10 cellular contexts compared by ENCODE assay signal in genomic region chr1:193120604-193121166, GRCh38. TPM values are rescaled to one million over a fixed set of nuclear protein-coding genes. Genes with fewer than 3 reads are reported as not detected.
A peak's percentile ranks its signal among the peaks of the same experiment; 100 is the strongest.
DNase-seq lines count a peak whose midpoint lies in the region; ATAC-seq, FAIRE-seq and TF ChIP-seq lines count a peak whose summit lies in the region.
"Had no signal": no experiment of that assay in that cellular context is flagged by ENCODE, and none has a peak within 500 bp of the region (broad histone marks: within the 10 kb centered on the region; RNA-seq: fewer than 3 reads in every experiment).

No MANE protein-coding gene starts in this region.

- peak overlapping the region; percentile 100 for H3K4me3 Mint-ChIP-seq in astrocyte (ENCODE audit: unreplicated experiment)
- peak overlapping the region; percentile 88 to 99 (median 95) for H3K4me3 Mint-ChIP-seq in naive thymus-derived CD4-positive, alpha-beta T cell

- TF ChIP-seq CTCF in A673 (conservative IDR thresholded peaks at IDR 0.05; ENCODE audit: low read depth, low read length) (no peak), astrocyte (IDR thresholded peaks at IDR 0.05; ENCODE audit: insufficient read depth, low read depth, low read length) (no peak)

- H3K27me3 ChIP-seq in A673 (replicated peaks; ENCODE audit: insufficient read depth, low read depth, low read length, poor library complexity) (no peaks in the 10 kb centered on the region), H7 (ENCODE audit: control insufficient read depth, insufficient read depth, low read length) (peaks cover 1% of the 10 kb centered on the region; the same call in 1 of the 2 replicates), astrocyte (ENCODE audit: insufficient read depth, low read length) (no peaks in the 10 kb centered on the region)
- H3K27me3 ChIP-seq in naive thymus-derived CD4-positive, alpha-beta T cell (ENCODE audit: control insufficient read depth in 2 of 2, insufficient read depth in 2 of 2, low read length in 2 of 2), result no peaks in the 10 kb centered on the region

- H3K4me3 ChIP-seq in A673 (ENCODE audit: low read depth, low read length, poor library complexity, severe bottlenecking), result peak overlapping the region; percentile 86
- peak overlapping the region; percentile 85; the same call in 1 of the 2 replicates for H3K4me3 ChIP-seq in H7 (ENCODE audit: insufficient read depth, low read depth, low read length)
- H3K4me3 ChIP-seq in astrocyte (ENCODE audit: insufficient read depth, low read depth, low read length), result peak overlapping the region; percentile 99
- H3K4me3 ChIP-seq in naive thymus-derived CD4-positive, alpha-beta T cell (ENCODE audit: low read length), result peak overlapping the region; percentile 85

- H3K27me3 Mint-ChIP-seq in astrocyte (ENCODE audit: low read depth, unreplicated experiment), result no peaks in the 10 kb centered on the region
- peaks cover 0 to 16% (median 0%) of the 10 kb centered on the region in 5 donors for H3K27me3 Mint-ChIP-seq in naive thymus-derived CD4-positive, alpha-beta T cell

- H3K9me3 ChIP-seq in A673 (ENCODE audit: low read depth, low read length, poor library complexity, severe bottlenecking), result no peaks in the 10 kb centered on the region
- H3K9me3 ChIP-seq in astrocyte (ENCODE audit: insufficient read depth, low read depth, low read length), result no peaks in the 10 kb centered on the region
- no peaks in the 10 kb centered on the region for H3K9me3 ChIP-seq in naive thymus-derived CD4-positive, alpha-beta T cell (ENCODE audit: control insufficient read depth in 2 of 3, low read length in 3 of 3)

- no peak for DNase-seq in A673 (ENCODE audit: low spot score)
- no peak for DNase-seq in H7
- DNase-seq in astrocyte (ENCODE audit: low read depth), result no peak
- peak in 3 of 9 donors; percentile 3 to 7 (median 4) for DNase-seq in naive thymus-derived CD4-positive, alpha-beta T cell
- no peak for DNase-seq in COLO668 (lab: John Stamatoyannopoulos, UW; ENCODE audit: unreplicated experiment)
- no peak for DNase-seq in stimulated activated naive CD4-positive, alpha-beta T cell treated with Interleukin-2 at 50 U/mL for 16 hours (lab: John Stamatoyannopoulos, UW)
- no peak for DNase-seq in activated CD4-positive, CD25-positive, alpha-beta regulatory T cell (lab: John Stamatoyannopoulos, UW)
- DNase-seq: DMS 273 treated with DMSO at 0.1 percent for 48 hours, hypothalamus had no signal

- CTCF ChIA-PET in A673 (lab: Charles Lee), result no interaction called here
- CTCF ChIA-PET in naive thymus-derived CD4-positive, alpha-beta T cell (lab: Charles Lee), result interaction anchor here (2.0 to 4.0 kb wide), 2 partner anchors 63 to 312 kb away, joined by 4 to 18 read pairs; partner anchors contain the start of genes RGS2 and UCHL5

- peak overlapping the region; percentile 93 for H3K4me2 ChIP-seq in astrocyte (ENCODE audit: low read length)

- intact Hi-C loops in A673 (cut with micrococcal nuclease; ENCODE audit: unreplicated experiment), result loop anchor here (1.0 to 5.0 kb wide), 3 partner anchors 15 to 313 kb away; partner anchors contain the start of genes GLRX2, RGS2, RO60 and UCHL5
- intact Hi-C loops in naive thymus-derived CD4-positive, alpha-beta T cell (cut with micrococcal nuclease), result loop anchor here (1.0 to 10.0 kb wide), 8 partner anchors 33 to 648 kb away; partner anchors contain the start of genes RGS1 (in 1 of the 2) and RGS2 (in 1 of the 2)

- peaks cover 9% of the 10 kb centered on the region for H3K4me1 Mint-ChIP-seq in astrocyte (ENCODE audit: low read depth, unreplicated experiment)
- peaks cover 33 to 58% (median 42%) of the 10 kb centered on the region in 7 donors for H3K4me1 Mint-ChIP-seq in naive thymus-derived CD4-positive, alpha-beta T cell

- POLR2A ChIA-PET in A673 (lab: Charles Lee; ENCODE audit: low non-redundant PET), result no interaction called here
- POLR2A ChIA-PET in naive thymus-derived CD4-positive, alpha-beta T cell (lab: Charles Lee), result interaction anchor here (2.8 kb wide), 1 partner anchor 16 kb away, joined by 18 read pairs; the partner anchor contains the start of gene GLRX2

- FAIRE-seq in astrocyte (lab: Jason Lieb, UNC), result no peak

- no peaks in the 10 kb centered on the region for H3K9me3 Mint-ChIP-seq in astrocyte (ENCODE audit: unreplicated experiment)
- no peaks in the 10 kb centered on the region for H3K9me3 Mint-ChIP-seq in naive thymus-derived CD4-positive, alpha-beta T cell

- peaks cover 9% of the 10 kb centered on the region for H3K4me1 ChIP-seq in A673 (ENCODE audit: insufficient read depth, low read length, poor library complexity, severe bottlenecking)
- H3K4me1 ChIP-seq in astrocyte (ENCODE audit: insufficient read depth, low read length), result peaks cover 18% of the 10 kb centered on the region
- H3K4me1 ChIP-seq in naive thymus-derived CD4-positive, alpha-beta T cell (ENCODE audit: control insufficient read depth in 2 of 2, insufficient read depth in 2 of 2, low read length in 2 of 2), result peaks cover 21 to 23% of the 10 kb centered on the region in 2 donors

- peak overlapping the region; percentile 85 for H2AFZ ChIP-seq in astrocyte (ENCODE audit: low read depth, low read length)

- peaks cover 2% of the 10 kb centered on the region for H3K36me3 Mint-ChIP-seq in astrocyte (ENCODE audit: low read depth, unreplicated experiment)
- H3K36me3 Mint-ChIP-seq in naive thymus-derived CD4-positive, alpha-beta T cell, result peaks cover 0 to 13% (median 3%) of the 10 kb centered on the region in 5 donors

- H3K36me3 ChIP-seq in A673 (ENCODE audit: insufficient read depth, low read length, poor library complexity, severe bottlenecking), result peaks cover 10% of the 10 kb centered on the region
- H3K36me3 ChIP-seq in H7 (replicated peaks; ENCODE audit: control insufficient read depth, insufficient read depth, low read length), result no peaks in the 10 kb centered on the region
- peaks cover 2% of the 10 kb centered on the region for H3K36me3 ChIP-seq in astrocyte (ENCODE audit: insufficient read depth, low read length)
- peaks cover 0 to 7% (median 0%) of the 10 kb centered on the region in 3 experiments for H3K36me3 ChIP-seq in naive thymus-derived CD4-positive, alpha-beta T cell (ENCODE audit: control insufficient read depth in 2 of 3, insufficient read depth in 3 of 3, low read length in 3 of 3)

- no TSS peak for BruUV-seq in A673 (replicated peaks; lab: Mats Ljungman, UMichigan)

- H3K27ac ChIP-seq in A673 (ENCODE audit: low read depth, low read length, poor library complexity, severe bottlenecking), result no peak overlapping the region
- H3K27ac ChIP-seq in astrocyte (ENCODE audit: low read depth, low read length), result no peak overlapping the region
- peak overlapping the region; percentile 91 for H3K27ac ChIP-seq in naive thymus-derived CD4-positive, alpha-beta T cell (ENCODE audit: low read depth, low read length)

- H3K27ac Mint-ChIP-seq in astrocyte (ENCODE audit: unreplicated experiment), result no peak overlapping the region
- peak overlapping the region; percentile 92 to 98 (median 96) for H3K27ac Mint-ChIP-seq in naive thymus-derived CD4-positive, alpha-beta T cell

- H3K79me2 ChIP-seq in astrocyte (ENCODE audit: insufficient read depth, low read length), result peaks cover 37% of the 10 kb centered on the region

- H4K20me1 ChIP-seq in astrocyte (ENCODE audit: insufficient read depth, low read length), result peaks cover 33% of the 10 kb centered on the region

- H3K9ac ChIP-seq in astrocyte (ENCODE audit: low read length), result peak overlapping the region; percentile 99

- no peak for ATAC-seq in naive thymus-derived CD4-positive, alpha-beta T cell
- ATAC-seq in GM18519 (IDR thresholded peaks at IDR 0.05; ENCODE audit: low FRiP score, unreplicated experiment), result no peak

RNA-seq across cellular contexts. Expression of gene CDC73, which starts 1.1 kb away (rescaled TPM):
- total RNA-seq in A673 (2021) (61.5 and 71.0 TPM in 2 replicates), astrocyte (72.9 and 77.7 TPM in 2 replicates)
- 19.5 and 20.4 TPM in 2 replicates for total RNA-seq in H7 (2014; rRNA removed; shearing (Covaris generic))
- total RNA-seq in naive thymus-derived CD4-positive, alpha-beta T cell, result 10 to 100 TPM; 57.6 to 65.0 (median 58.8) TPM
- polyA plus RNA-seq in naive thymus-derived CD4-positive, alpha-beta T cell, result 10 to 100 TPM; 60.4 to 64.7 TPM

RNA-seq across cellular contexts. Expression of gene GLRX2, which starts 15.5 kb away (rescaled TPM):
- total RNA-seq in A673 (2021) (31.9 and 35.7 TPM in 2 replicates), astrocyte (37.0 and 37.1 TPM in 2 replicates)
- total RNA-seq in H7 (2014; rRNA removed; shearing (Covaris generic)), result 9.2 and 14.6 TPM in 2 replicates
- total RNA-seq in naive thymus-derived CD4-positive, alpha-beta T cell, result 10 to 100 TPM in 3 of 5 experiments, 1 to 10 TPM in 2; 6.8 to 18.8 (median 11.4) TPM
- polyA plus RNA-seq in naive thymus-derived CD4-positive, alpha-beta T cell, result 10 to 100 TPM; 10.4 to 11.4 TPM
